1 cellular context compared by ENCODE assay signal in the genomic region with DNA sequence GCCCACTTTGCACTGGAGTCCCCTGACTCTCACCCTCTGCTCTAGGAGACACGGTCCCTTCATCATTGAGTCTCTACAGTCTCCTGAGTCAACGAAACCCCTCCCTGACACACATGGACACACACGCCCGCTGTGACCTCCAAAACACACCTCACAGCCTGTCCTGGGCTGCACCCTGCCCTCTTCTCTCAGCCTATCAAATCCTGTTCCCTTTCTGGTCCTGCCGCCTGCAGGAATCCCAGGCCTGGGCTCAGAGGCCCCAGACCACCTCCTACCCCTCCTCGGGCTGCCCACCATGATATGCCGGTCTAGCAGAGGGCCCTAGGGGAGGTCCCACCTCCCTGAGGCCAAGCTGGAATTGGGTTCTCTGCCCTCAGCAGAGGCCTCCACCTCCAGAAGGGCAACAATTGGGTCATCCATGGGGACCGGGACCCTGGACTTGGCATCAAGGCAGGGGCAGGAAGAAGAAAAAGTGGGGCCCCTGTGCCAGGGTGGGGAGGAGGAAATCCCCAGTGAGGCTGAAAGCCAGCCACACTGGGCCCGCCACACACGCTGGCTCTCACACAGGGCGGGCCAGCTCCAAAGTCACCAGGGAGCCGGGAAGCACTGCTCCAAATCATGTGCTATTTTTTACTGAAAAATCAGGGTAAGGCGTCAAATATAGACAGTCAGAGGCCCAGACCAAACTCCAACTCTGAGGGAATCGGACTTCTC.
TF ChIP-seq lines count a peak whose summit lies in the region.

No MANE protein-coding gene starts in this region.

TF ChIP-seq in endothelial cell of umbilical vein, 7 proteins besides CTCF, POLR2A, EP300 and RAD21:
- TF ChIP-seq JUN (IDR thresholded peaks at IDR 0.05; ENCODE audit: borderline replicate concordance, insufficient read depth, insufficient read length, low read depth): no peak
